24 cellular contexts compared by ENCODE assay signal in the genomic region with DNA sequence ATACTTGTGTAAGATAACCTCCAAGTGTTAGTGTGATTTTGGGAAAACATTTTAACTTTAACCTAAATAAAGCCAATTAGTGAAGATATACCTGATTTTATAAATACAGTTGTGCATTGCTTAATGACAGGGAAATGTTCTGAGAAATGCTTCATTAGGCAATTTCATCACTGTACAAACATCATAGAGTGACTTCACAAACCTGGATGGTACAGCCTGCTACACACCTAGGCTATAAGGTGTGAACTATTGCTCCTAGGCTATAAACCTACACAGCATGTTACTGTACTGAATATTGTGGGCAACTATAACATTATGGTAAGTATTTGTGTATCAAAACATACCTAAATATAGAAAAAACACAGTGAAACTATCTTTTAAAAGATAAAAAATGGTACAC.
DNase-seq lines count a peak whose midpoint lies in the region; ATAC-seq and TF ChIP-seq lines count a peak whose summit lies in the region.
"Had no signal": no experiment of that assay in that cellular context is flagged by ENCODE, and none has a peak within 500 bp of the region (broad histone marks: within the 10 kb centered on the region; RNA-seq: fewer than 3 reads in every experiment).

No MANE protein-coding gene starts in this region.

- ATAC-seq in left colon (peak; percentile 100), HG02678 (IDR thresholded peaks at IDR 0.05; ENCODE audit: unreplicated experiment) (no peak), HG03159 (IDR thresholded peaks at IDR 0.05; ENCODE audit: unreplicated experiment) (no peak)
- ATAC-seq: CD8-positive, alpha-beta T cell; GM12878; Panc1 had no signal

- no TSS peak for BruUV-seq in OCI-LY7 (replicated peaks; lab: Mats Ljungman, UMichigan)

- CTCF ChIA-PET in OCI-LY7 (lab: Charles Lee; ENCODE audit: unreplicated experiment), result no interaction called here

- peak overlapping the region; percentile 44; the same call in 1 of the 2 replicates for H2AFZ ChIP-seq in OCI-LY7 (ENCODE audit: low read length)

- no peak overlapping the region for H3K4me2 ChIP-seq in OCI-LY7 (ENCODE audit: low read length)

- peaks cover 6% of the 10 kb centered on the region for H3K4me1 ChIP-seq in OCI-LY7 (ENCODE audit: insufficient read depth, low read length, poor library complexity, severe bottlenecking)

- DNase-seq in OCI-LY7 (ENCODE audit: low spot score) (no peak), epithelial cell of esophagus (ENCODE audit: low read depth) (peak; percentile 63), left colon (no peak), Kasumi-1 (lab: John Stamatoyannopoulos, UW) (no peak), NCI-H82 treated with DMSO at 0.1 percent for 48 hours (lab: John Stamatoyannopoulos, UW; ENCODE audit: unreplicated experiment) (no peak)
- DNase-seq: CD8-positive, alpha-beta T cell; DMS 273 treated with DMSO at 0.1 percent for 48 hours; DMS79; EL; GDM1; KBM-7; MG63; NCI-H1417; NCI-H1694; NCI-H2029 treated with DMSO at 0.1 percent for 48 hours; NCI-H446 treated with DMSO at 0.1 percent for 48 hours; NCI-H526 treated with DMSO at 0.1 percent for 48 hours; SIG-M5 had no signal

- no peak overlapping the region for H3K4me3 ChIP-seq in OCI-LY7 (ENCODE audit: low read depth, low read length, poor library complexity, severe bottlenecking)
- no peak overlapping the region for H3K4me3 ChIP-seq in epithelial cell of esophagus (ENCODE audit: low read length)
- H3K4me3 ChIP-seq: GM12878, MG63, SK-N-MC had no signal

- H3K36me3 ChIP-seq in OCI-LY7 (ENCODE audit: insufficient read depth, low read length), result no peaks in the 10 kb centered on the region
- H3K36me3 ChIP-seq: MG63 had no signal

- intact Hi-C loops in OCI-LY7 (cut with micrococcal nuclease; ENCODE audit: unreplicated experiment), result no loop called here
- intact Hi-C loops in left colon (cut with DNase I, micrococcal nuclease), result no loop called here

- no peaks in the 10 kb centered on the region for H3K9me2 ChIP-seq in OCI-LY7 (ENCODE audit: insufficient read depth, low read length)

- TF ChIP-seq CTCF in OCI-LY7 (conservative IDR thresholded peaks at IDR 0.05; ENCODE audit: low read length) (no peak), epithelial cell of esophagus (IDR thresholded peaks at IDR 0.05; ENCODE audit: insufficient read depth, low read depth, low read length, missing control alignments) (no peak)

- POLR2A ChIA-PET in OCI-LY7 (lab: Charles Lee), result no interaction called here

- no peaks in the 10 kb centered on the region for H3K79me2 ChIP-seq in OCI-LY7 (ENCODE audit: insufficient read depth, low read depth, low read length)

- no peaks in the 10 kb centered on the region for H3K9me3 ChIP-seq in OCI-LY7 (ENCODE audit: low read length)
- H3K9me3 ChIP-seq: MG63 had no signal

- H3K27ac ChIP-seq in OCI-LY7 (ENCODE audit: low read depth, low read length, poor library complexity, severe bottlenecking), result no peak overlapping the region
- H3K27ac ChIP-seq: C4-2B, SK-N-MC had no signal

- no peaks in the 10 kb centered on the region for H4K20me1 ChIP-seq in OCI-LY7 (ENCODE audit: insufficient read depth, low read length)
